24 cellular contexts compared by ENCODE assay signal in genomic region chr10:128573936-128574335, GRCh38.
"Had no signal": no experiment of that assay in that cellular context is flagged by ENCODE, and none has a peak within 500 bp of the region (broad histone marks: within the 10 kb centered on the region; RNA-seq: fewer than 3 reads in every experiment).

No MANE protein-coding gene starts in this region.

- H3K4me3 ChIP-seq: dorsolateral prefrontal cortex, esophagus muscularis mucosa, gastroesophageal sphincter, lower lobe of right lung, mucosa of descending colon, pancreas, right atrium auricular region, stomach, thyroid gland, upper lobe of left lung had no signal

- H3K9me3 ChIP-seq: esophagus muscularis mucosa, gastroesophageal sphincter, lower lobe of right lung, mucosa of descending colon, pancreas, right atrium auricular region, stomach, thyroid gland, upper lobe of left lung had no signal

- H3K27me3 ChIP-seq: foreskin keratinocyte, right atrium auricular region, thyroid gland, upper lobe of left lung had no signal

- H3K4me1 Mint-ChIP-seq: immature natural killer cell; naive B cell; stimulated activated effector memory CD8-positive, alpha-beta T cell treated with anti-CD3 and anti-CD28 coated beads, Interleukin-12 subunit alpha, Interleukin-12 subunit beta, amount 100 ng/mL, for 72 hours had no signal

- DNase-seq: central memory CD4-positive, alpha-beta T cell; dorsolateral prefrontal cortex; effector CD8-positive, alpha-beta T cell; foreskin keratinocyte; hypothalamus; immature natural killer cell; left ventricle myocardium superior; lower lobe of right lung; mucosa of descending colon; naive B cell; occipital lobe; pancreas; stimulated activated CD4-positive, alpha-beta T cell treated with anti-CD3 and anti-CD28 coated beads, Interleukin-2, amount 100 ng/mL, for 24 hours; stimulated activated CD4-positive, alpha-beta T cell treated with anti-CD3 and anti-CD28 coated beads, Interleukin-4, amount 100 ng/mL, for 24 hours; stimulated activated naive CD4-positive, alpha-beta T cell treated with Interleukin-2 at 50 U/mL for 16 hours; stomach; thyroid gland had no signal

- H3K36me3 Mint-ChIP-seq: immature natural killer cell; naive B cell; natural killer cell treated with Interleukin-12 subunit alpha and Interleukin-12 subunit beta and Interleukin-15 and Interleukin-18, amount 100 ng/mL, for 72 hours; stimulated activated effector memory CD8-positive, alpha-beta T cell treated with anti-CD3 and anti-CD28 coated beads, Interleukin-12 subunit alpha, Interleukin-12 subunit beta, amount 100 ng/mL, for 72 hours had no signal

- H3K27ac Mint-ChIP-seq: immature natural killer cell; natural killer cell treated with Interleukin-12 subunit alpha and Interleukin-12 subunit beta and Interleukin-15 and Interleukin-18, amount 100 ng/mL, for 72 hours; stimulated activated effector memory CD8-positive, alpha-beta T cell treated with anti-CD3 and anti-CD28 coated beads, Interleukin-12 subunit alpha, Interleukin-12 subunit beta, amount 100 ng/mL, for 72 hours had no signal

- H3K9me3 Mint-ChIP-seq: immature natural killer cell; natural killer cell treated with Interleukin-12 subunit alpha and Interleukin-12 subunit beta and Interleukin-15 and Interleukin-18, amount 100 ng/mL, for 72 hours; stimulated activated effector memory CD8-positive, alpha-beta T cell treated with anti-CD3 and anti-CD28 coated beads, Interleukin-12 subunit alpha, Interleukin-12 subunit beta, amount 100 ng/mL, for 72 hours had no signal

- H3K4me3 Mint-ChIP-seq: immature natural killer cell; naive B cell; natural killer cell treated with Interleukin-12 subunit alpha and Interleukin-12 subunit beta and Interleukin-15 and Interleukin-18, amount 100 ng/mL, for 72 hours; stimulated activated effector memory CD8-positive, alpha-beta T cell treated with anti-CD3 and anti-CD28 coated beads, Interleukin-12 subunit alpha, Interleukin-12 subunit beta, amount 100 ng/mL, for 72 hours had no signal

- H3K36me3 ChIP-seq: esophagus muscularis mucosa, gastroesophageal sphincter, lower lobe of right lung, pancreas, right atrium auricular region, stomach, thyroid gland, upper lobe of left lung had no signal

- H3K4me1 ChIP-seq: esophagus muscularis mucosa, foreskin keratinocyte, gastroesophageal sphincter, lower lobe of right lung, pancreas, right atrium auricular region, stomach, thyroid gland, upper lobe of left lung had no signal

- ATAC-seq: foreskin keratinocyte; gastroesophageal sphincter; left ventricle myocardium superior; lower lobe of right lung; mucosa of descending colon; natural killer cell treated with Interleukin-12 subunit alpha and Interleukin-12 subunit beta and Interleukin-15 and Interleukin-18, amount 100 ng/mL, for 72 hours; pancreas; sciatic nerve; stimulated activated effector memory CD8-positive, alpha-beta T cell treated with anti-CD3 and anti-CD28 coated beads, Interleukin-12 subunit alpha, Interleukin-12 subunit beta, amount 100 ng/mL, for 72 hours had no signal

- H3K27ac ChIP-seq: dorsolateral prefrontal cortex, esophagus muscularis mucosa, foreskin keratinocyte, gastroesophageal sphincter, lower lobe of right lung, pancreas, right atrium auricular region, stomach, thyroid gland, upper lobe of left lung had no signal
